Comparison of ENCODE assay signal across 9 cellular contexts in the genomic region with DNA sequence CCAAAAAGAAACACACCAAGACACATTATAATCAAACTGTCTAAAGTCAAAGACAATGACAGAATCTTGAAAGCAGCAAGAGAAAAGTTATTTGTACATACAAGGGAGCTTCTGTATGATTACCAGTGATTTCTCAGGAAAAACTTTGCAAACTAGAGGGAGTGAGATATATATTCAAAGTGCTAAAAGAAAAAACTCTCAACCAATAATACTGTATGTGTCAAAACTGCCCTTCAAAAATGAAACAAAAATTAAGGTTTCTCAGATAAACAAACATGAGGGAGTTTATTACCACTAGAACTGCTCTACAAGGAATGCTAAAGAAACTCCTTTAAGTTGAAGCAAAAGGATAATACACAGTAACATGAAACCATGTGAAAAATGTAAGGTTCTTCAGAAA.
"Had no signal": no experiment of that assay in that cellular context is flagged by ENCODE, and none has a peak within 500 bp of the region (broad histone marks: within the 10 kb centered on the region; RNA-seq: fewer than 3 reads in every experiment).

No MANE protein-coding gene starts in this region.

- H2AFZ ChIP-seq: GM23248 had no signal

- H3K4me1 ChIP-seq: HAP-1 had no signal

- H3K4me2 ChIP-seq: KMS-11 had no signal

- H3K36me3 ChIP-seq: HAP-1 had no signal

- FAIRE-seq: HepG2 had no signal

- ATAC-seq: HCT116, HepG2 had no signal

- DNase-seq: GM23248, GOT3, H7, KBM-7 had no signal

- H3K9me3 ChIP-seq: HAP-1 had no signal

- H3K4me3 ChIP-seq: GM23248, HAP-1 had no signal

- H3K27ac ChIP-seq: GM23248, HL-60, KMS-11 had no signal

- H3K9ac ChIP-seq: GM23248, KMS-11 had no signal
